In the genomic region with DNA sequence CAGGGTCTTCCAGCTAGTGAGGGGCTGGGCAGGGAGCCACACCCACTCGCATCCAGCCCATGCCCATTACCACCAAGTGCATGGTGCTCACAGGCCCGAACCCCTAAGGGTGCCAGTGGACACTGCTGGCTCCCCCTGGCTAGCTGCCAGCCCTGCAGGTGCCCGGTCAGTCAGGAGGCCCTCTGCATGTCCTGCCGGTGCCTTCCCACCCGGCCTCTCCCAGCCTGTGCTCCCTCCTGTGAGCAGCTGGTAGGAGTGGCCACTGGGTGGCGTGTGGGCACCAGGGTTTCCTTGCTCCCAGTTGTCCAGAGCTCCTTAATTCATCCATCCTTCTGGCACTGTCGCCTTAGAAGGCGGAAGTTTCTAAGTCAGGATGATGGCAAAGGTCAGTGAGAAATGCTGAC, we compare ENCODE assay signal across 8 cellular contexts. TPM values are rescaled to one million over a fixed set of nuclear protein-coding genes. Genes with fewer than 3 reads are reported as not detected.
DNase-seq lines count a peak whose midpoint lies in the region; ATAC-seq and TF ChIP-seq lines count a peak whose summit lies in the region.

No MANE protein-coding gene starts in this region.

- H3K4me1 ChIP-seq in GM23248 (ENCODE audit: insufficient read depth): no peaks in the 10 kb centered on the region
- no peaks in the 10 kb centered on the region for H3K4me1 ChIP-seq in mammary epithelial cell (ENCODE audit: insufficient read depth, low read length)
- H3K4me1 ChIP-seq in liver (ENCODE audit: control insufficient read depth in 4 of 4, insufficient read depth in 4 of 4, low read length in 3 of 4): no peaks in the 10 kb centered on the region

- peaks cover 20% of the 10 kb centered on the region for H3K36me3 ChIP-seq in GM23248 (ENCODE audit: low read depth)
- H3K36me3 ChIP-seq in mammary epithelial cell (ENCODE audit: insufficient read depth, low read length): no peaks in the 10 kb centered on the region
- peaks cover 0 to 6% (median 3%) of the 10 kb centered on the region in 4 donors for H3K36me3 ChIP-seq in liver (ENCODE audit: control insufficient read depth in 4 of 4, insufficient read depth in 3 of 4, low read depth in 1 of 4, low read length in 3 of 4)

- H3K27ac ChIP-seq in GM23248 (no peak overlapping the region), mammary epithelial cell (ENCODE audit: insufficient read depth, low read depth, low read length) (no peak overlapping the region), liver (ENCODE audit: low read depth in 1 of 2, low read length in 2 of 2) (no peak overlapping the region)

- no peak for ATAC-seq in activated CD8-positive, alpha-beta memory T cell treated with anti-CD3 and anti-CD28 coated beads, Interleukin-2, amount 10 ng/mL, durations not matched to agents 7 days and 5 days
- ATAC-seq in HG03521 (IDR thresholded peaks at IDR 0.05; ENCODE audit: unreplicated experiment): no peak

- no peak overlapping the region for H3K4me3 ChIP-seq in GM23248
- H3K4me3 ChIP-seq in mammary epithelial cell (replicated peaks in 1 of 3; ENCODE audit: insufficient read depth in 1 of 3, low read depth in 2 of 3, low read length in 3 of 3): no peak overlapping the region
- H3K4me3 ChIP-seq in liver (ENCODE audit: low read depth in 1 of 3, low read length in 3 of 3): no peak overlapping the region

- H3K9me3 Mint-ChIP-seq in activated CD8-positive, alpha-beta memory T cell treated with anti-CD3 and anti-CD28 coated beads, Interleukin-2, amount 10 ng/mL, durations not matched to agents 7 days and 5 days (ENCODE audit: low read depth): no peaks in the 10 kb centered on the region

- 29 to 35% methylated on average over 8 of the region's 8 CpGs for WGBS in GM23248 (ENCODE audit: low coverage in 1 of 2, low lambda C conversion rate in 2 of 2, missing lambda C conversion rate in 2 of 2), 2 experiments
- 24% methylated on average over 6 of the region's 8 CpGs for WGBS in mammary epithelial cell (ENCODE audit: low coverage, missing lambda C conversion rate)
- 31% methylated on average over 8 of the region's 8 CpGs for WGBS in liver

- CTCF ChIA-PET in mammary epithelial cell (lab: Charles Lee; ENCODE audit: low non-redundant PET): interaction anchor here (0.6 to 0.7 kb wide), 2 partner anchors 328 to 675 kb away, joined by 3 to 4 read pairs; no protein-coding TSS in a partner anchor
- CTCF ChIA-PET in activated CD8-positive, alpha-beta memory T cell treated with anti-CD3 and anti-CD28 coated beads, Interleukin-2, amount 10 ng/mL, durations not matched to agents 7 days and 5 days (lab: Charles Lee): interaction anchor here (0.7 to 3.9 kb wide), 16 partner anchors 9 to 487 kb away, joined by 3 to 35 read pairs (median 3); no protein-coding TSS in a partner anchor

- no peaks in the 10 kb centered on the region for H3K79me2 ChIP-seq in GM23248 (ENCODE audit: insufficient read depth)
- H3K79me2 ChIP-seq in mammary epithelial cell (ENCODE audit: insufficient read depth, low read length): no peaks in the 10 kb centered on the region

- H3K27me3 ChIP-seq in GM23248 (replicated peaks; ENCODE audit: insufficient read depth) (no peaks in the 10 kb centered on the region), mammary epithelial cell (ENCODE audit: insufficient read depth, low read length) (no peaks in the 10 kb centered on the region), liver (ENCODE audit: control insufficient read depth in 4 of 4, insufficient read depth in 4 of 4, low read length in 3 of 4) (no peaks in the 10 kb centered on the region)

- H3K9ac ChIP-seq in GM23248: no peak overlapping the region
- H3K9ac ChIP-seq in mammary epithelial cell (ENCODE audit: insufficient read depth, low read length): no peak overlapping the region
- no peak overlapping the region for H3K9ac ChIP-seq in liver (ENCODE audit: low read depth in 1 of 2, low read length in 2 of 2)

- peaks cover 22% of the 10 kb centered on the region for H3K4me1 Mint-ChIP-seq in activated CD8-positive, alpha-beta memory T cell treated with anti-CD3 and anti-CD28 coated beads, Interleukin-2, amount 10 ng/mL, durations not matched to agents 7 days and 5 days

- no peaks in the 10 kb centered on the region for H3K9me2 ChIP-seq in GM23248 (ENCODE audit: insufficient read depth)

- no peaks in the 10 kb centered on the region for H3K9me3 ChIP-seq in GM23248 (ENCODE audit: low read depth)
- no peaks in the 10 kb centered on the region for H3K9me3 ChIP-seq in mammary epithelial cell (replicated peaks; ENCODE audit: insufficient read depth, low read length)
- no peaks in the 10 kb centered on the region for H3K9me3 ChIP-seq in liver (ENCODE audit: control insufficient read depth in 4 of 4, low read length in 3 of 4)

- H3F3A ChIP-seq in GM23248 (ENCODE audit: insufficient read depth): no peaks in the 10 kb centered on the region

- H3K4me2 ChIP-seq in GM23248 (ENCODE audit: unreplicated experiment) (no peak overlapping the region), mammary epithelial cell (ENCODE audit: insufficient read depth, low read depth, low read length) (no peak overlapping the region)

- in situ Hi-C loops in GM23248 (cut with MboI) (loop anchor here (10.0 kb wide), 2 partner anchors 237 to 287 kb away; no protein-coding TSS in a partner anchor), mammary epithelial cell (cut with MboI; ENCODE audit: low sequenced_read_pairs in 2 of 2) (loop anchor here (10.0 to 25.0 kb wide), 2 partner anchors 287 to 476 kb away; no protein-coding TSS in a partner anchor)

- H3K27me3 Mint-ChIP-seq in activated CD8-positive, alpha-beta memory T cell treated with anti-CD3 and anti-CD28 coated beads, Interleukin-2, amount 10 ng/mL, durations not matched to agents 7 days and 5 days: no peaks in the 10 kb centered on the region

- H2AFZ ChIP-seq in GM23248: no peak overlapping the region
- H2AFZ ChIP-seq in mammary epithelial cell (ENCODE audit: low read depth, low read length): no peak overlapping the region

- no peak overlapping the region for H3K4me3 Mint-ChIP-seq in activated CD8-positive, alpha-beta memory T cell treated with anti-CD3 and anti-CD28 coated beads, Interleukin-2, amount 10 ng/mL, durations not matched to agents 7 days and 5 days

- no peak overlapping the region for H3K27ac Mint-ChIP-seq in activated CD8-positive, alpha-beta memory T cell treated with anti-CD3 and anti-CD28 coated beads, Interleukin-2, amount 10 ng/mL, durations not matched to agents 7 days and 5 days

- DNase-seq in COR-L47 (lab: John Stamatoyannopoulos, UW) (peak; percentile 63), GM23248 (peak; percentile 64), NCI-H510A treated with DMSO at 0.1 percent for 48 hours (lab: John Stamatoyannopoulos, UW) (peak; percentile 37), mammary epithelial cell (peak; percentile 50), NOMO-1 (lab: John Stamatoyannopoulos, UW; ENCODE audit: unreplicated experiment in 2 of 2) (no peak)
- DNase-seq in activated CD8-positive, alpha-beta memory T cell treated with anti-CD3 and anti-CD28 coated beads, Interleukin-2, amount 10 ng/mL, durations not matched to agents 7 days and 5 days: no peak

- no peaks in the 10 kb centered on the region for H3K36me3 Mint-ChIP-seq in activated CD8-positive, alpha-beta memory T cell treated with anti-CD3 and anti-CD28 coated beads, Interleukin-2, amount 10 ng/mL, durations not matched to agents 7 days and 5 days

- H4K20me1 ChIP-seq in GM23248 (ENCODE audit: insufficient read depth) (no peaks in the 10 kb centered on the region), mammary epithelial cell (ENCODE audit: insufficient read depth, low read length) (no peaks in the 10 kb centered on the region)

- dilution Hi-C loops in mammary epithelial cell (cut with HindIII; ENCODE audit: low sequenced_read_pairs): no loop called here

- intact Hi-C loops in mammary epithelial cell (cut with micrococcal nuclease): loop anchor here (1.0 to 5.0 kb wide), 5 partner anchors 39 to 294 kb away; no protein-coding TSS in a partner anchor

- TF ChIP-seq RAD21 in liver (IDR thresholded peaks at IDR 0.05): peak; percentile 87 to 96

- no TSS peak for BruUV-seq in mammary epithelial cell (replicated peaks; lab: Mats Ljungman, UMichigan)

- TF ChIP-seq CTCF in mammary epithelial cell (conservative IDR thresholded peaks at IDR 0.05 in 1 of 2, IDR thresholded peaks at IDR 0.05 in 1 of 2; ENCODE audit: extremely low read depth in 1 of 2, insufficient read depth in 1 of 2, low read depth in 1 of 2, low read length in 2 of 2) (peak; percentile 81 to 89), liver (IDR thresholded peaks at IDR 0.05; ENCODE audit: low read depth, low read length, missing input control) (peak; percentile 76)

TF ChIP-seq in liver, 16 proteins besides CTCF, POLR2A, EP300 and RAD21 (continues in another document):
- TF ChIP-seq FOXA2 (IDR thresholded peaks at IDR 0.05): no peak
- TF ChIP-seq, protein P1, sequence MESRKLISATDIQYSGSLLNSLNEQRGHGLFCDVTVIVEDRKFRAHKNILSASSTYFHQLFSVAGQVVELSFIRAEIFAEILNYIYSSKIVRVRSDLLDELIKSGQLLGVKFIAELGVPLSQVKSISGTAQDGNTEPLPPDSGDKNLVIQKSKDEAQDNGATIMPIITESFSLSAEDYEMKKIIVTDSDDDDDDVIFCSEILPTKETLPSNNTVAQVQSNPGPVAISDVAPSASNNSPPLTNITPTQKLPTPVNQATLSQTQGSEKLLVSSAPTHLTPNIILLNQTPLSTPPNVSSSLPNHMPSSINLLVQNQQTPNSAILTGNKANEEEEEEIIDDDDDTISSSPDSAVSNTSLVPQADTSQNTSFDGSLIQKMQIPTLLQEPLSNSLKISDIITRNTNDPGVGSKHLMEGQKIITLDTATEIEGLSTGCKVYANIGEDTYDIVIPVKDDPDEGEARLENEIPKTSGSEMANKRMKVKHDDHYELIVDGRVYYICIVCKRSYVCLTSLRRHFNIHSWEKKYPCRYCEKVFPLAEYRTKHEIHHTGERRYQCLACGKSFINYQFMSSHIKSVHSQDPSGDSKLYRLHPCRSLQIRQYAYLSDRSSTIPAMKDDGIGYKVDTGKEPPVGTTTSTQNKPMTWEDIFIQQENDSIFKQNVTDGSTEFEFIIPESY (IDR thresholded peaks at IDR 0.05): no peak

RNA-seq across cellular contexts. Expression of gene QSOX1, which starts 33.4 kb away (rescaled TPM):
- 519 and 540 TPM in 2 replicates for total RNA-seq in GM23248 (2014; rRNA removed; shearing (Covaris generic))
- polyA plus RNA-seq in GM23248 (2016; fragmentation: Nextera tagmentation; extraction: Ambion mirVana) (270 and 274 TPM in 2 replicates), mammary epithelial cell (60.4 TPM), liver (10 to 100 TPM; 29.8 to 49.2 TPM)
- total RNA-seq in mammary epithelial cell (100 to 1,000 TPM in 1 of 2 donors, 10 to 100 TPM in 1; 92.4 to 120 TPM), liver (10 to 100 TPM; 14.3 to 46.4 TPM)
- polyA minus RNA-seq in mammary epithelial cell: 61.8 TPM
- 10 to 100 TPM; 25.4 to 35.5 TPM for total RNA-seq in activated CD8-positive, alpha-beta memory T cell treated with anti-CD3 and anti-CD28 coated beads, Interleukin-2, amount 10 ng/mL, durations not matched to agents 7 days and 5 days

RNA-seq across cellular contexts. Expression of gene LHX4, which starts 42.0 kb away (rescaled TPM):
- total RNA-seq in GM23248 (2014; rRNA removed; shearing (Covaris generic)): not detected in 2 replicates
- polyA plus RNA-seq in GM23248 (2016; fragmentation: Nextera tagmentation; extraction: Ambion mirVana): 0.28 and 0.30 TPM in 2 replicates
- total RNA-seq in mammary epithelial cell: not detected
- not detected for polyA plus RNA-seq in mammary epithelial cell
- 0.16 TPM for polyA minus RNA-seq in mammary epithelial cell
- total RNA-seq in liver: under 1 TPM; under 0.01 to 0.09 TPM
- under 1 TPM; 0.01 to 0.19 TPM for polyA plus RNA-seq in liver
- total RNA-seq in activated CD8-positive, alpha-beta memory T cell treated with anti-CD3 and anti-CD28 coated beads, Interleukin-2, amount 10 ng/mL, durations not matched to agents 7 days and 5 days: not detected

Comparison
In these comparisons a context has a peak if more than half of its experiments do, and no peak if none do; other contexts are left out.
1. DNase-seq: peak in COR-L47 (single experiment), GM23248 (single experiment), NCI-H510A treated with DMSO at 0.1 percent for 48 hours (single experiment) and mammary epithelial cell (single experiment); none in activated CD8-positive, alpha-beta memory T cell treated with anti-CD3 and anti-CD28 coated beads, Interleukin-2, amount 10 ng/mL, durations not matched to agents 7 days and 5 days (single experiment) and NOMO-1 (0 of 2).